20 cellular contexts compared by ENCODE assay signal in genomic region chr6:166697113-166697512, GRCh38.
A peak's percentile ranks its signal among the peaks of the same experiment; 100 is the strongest.
DNase-seq lines count a peak whose midpoint lies in the region; ATAC-seq and TF ChIP-seq lines count a peak whose summit lies in the region.
"Had no signal": no experiment of that assay in that cellular context is flagged by ENCODE, and none has a peak within 500 bp of the region (broad histone marks: within the 10 kb centered on the region; RNA-seq: fewer than 3 reads in every experiment).

No MANE protein-coding gene starts in this region.

- no peaks in the 10 kb centered on the region for H3K27me3 Mint-ChIP-seq in memory B cell
- H3K27me3 Mint-ChIP-seq: CD4-positive, CD25-positive, alpha-beta regulatory T cell had no signal

- ATAC-seq in GM18861 (IDR thresholded peaks at IDR 0.05; ENCODE audit: unreplicated experiment) (peak; percentile 43), HG02588 (IDR thresholded peaks at IDR 0.05; ENCODE audit: unreplicated experiment) (peak; percentile 45), HG03520 (IDR thresholded peaks at IDR 0.05; ENCODE audit: unreplicated experiment) (peak; percentile 53), memory B cell (ENCODE audit: low read depth) (peak; percentile 65), mucosa of descending colon (no peak)

- intact Hi-C loops in mucosa of descending colon (cut with DNase I, micrococcal nuclease) = no loop called here

- no peaks in the 10 kb centered on the region for H3K4me1 ChIP-seq in mucosa of descending colon (ENCODE audit: low read depth)

- in situ Hi-C loops in GM13977 (cut with MboI; ENCODE audit: low pct_unique_long_range_greater_than_20kb, low sequenced_read_pairs, unreplicated experiment) = no loop called here

- no peak overlapping the region for H3K27ac Mint-ChIP-seq in memory B cell
- H3K27ac Mint-ChIP-seq: activated CD4-positive, alpha-beta memory T cell treated with anti-CD3 and anti-CD28 coated beads, Interleukin-2, amount 10 ng/mL, durations not matched to agents 7 days and 5 days; CD4-positive, CD25-positive, alpha-beta regulatory T cell had no signal

- no peak overlapping the region for H3K4me3 ChIP-seq in mucosa of descending colon
- H3K4me3 ChIP-seq: coronary artery, esophagus muscularis mucosa, thoracic aorta had no signal

- H3K9me3 ChIP-seq in mucosa of descending colon = no peaks in the 10 kb centered on the region
- H3K9me3 ChIP-seq: esophagus muscularis mucosa, thoracic aorta had no signal

- DNase-seq in memory B cell (ENCODE audit: low spot score in 2 of 2) (no peak), GM13977 (ENCODE audit: low spot score) (no peak), activated gamma-delta T cell treated with Interleukin-2 at 50 U/mL for 16 hours (no peak), mucosa of descending colon (no peak)
- no peak for DNase-seq in activated CD4-positive, alpha-beta T cell treated with anti-CD3 and anti-CD28 coated beads for 48 hours
- DNase-seq: activated CD4-positive, alpha-beta memory T cell treated with anti-CD3 and anti-CD28 coated beads, Interleukin-2, amount 10 ng/mL, durations not matched to agents 7 days and 5 days; amniotic stem cell; CD4-positive, CD25-positive, alpha-beta regulatory T cell; NCI-H1105 treated with DMSO at 0.1 percent for 48 hours; NCI-H2081 treated with DMSO at 0.1 percent for 48 hours; NCI-H446 treated with DMSO at 0.1 percent for 48 hours; nucleus accumbens; small intestine; stimulated activated naive CD4-positive, alpha-beta T cell treated with Interleukin-2 at 50 U/mL for 16 hours had no signal

- peaks cover 4% of the 10 kb centered on the region for H3K36me3 Mint-ChIP-seq in memory B cell
- H3K36me3 Mint-ChIP-seq: CD4-positive, CD25-positive, alpha-beta regulatory T cell had no signal

- no peaks in the 10 kb centered on the region for H3K4me1 Mint-ChIP-seq in memory B cell
- H3K4me1 Mint-ChIP-seq: activated CD4-positive, alpha-beta memory T cell treated with anti-CD3 and anti-CD28 coated beads, Interleukin-2, amount 10 ng/mL, durations not matched to agents 7 days and 5 days; CD4-positive, CD25-positive, alpha-beta regulatory T cell had no signal

- TF ChIP-seq CTCF in GM13977 (IDR thresholded peaks at IDR 0.05; ENCODE audit: extremely low read depth, insufficient read depth, missing control alignments) (no peak), mucosa of descending colon (IDR thresholded peaks at IDR 0.05) (no peak)

- H3K36me3 ChIP-seq in mucosa of descending colon (ENCODE audit: low read depth) = no peaks in the 10 kb centered on the region
- H3K36me3 ChIP-seq: esophagus muscularis mucosa, thoracic aorta had no signal

- no peaks in the 10 kb centered on the region for H3K9me3 Mint-ChIP-seq in memory B cell
- H3K9me3 Mint-ChIP-seq: activated CD4-positive, alpha-beta memory T cell treated with anti-CD3 and anti-CD28 coated beads, Interleukin-2, amount 10 ng/mL, durations not matched to agents 7 days and 5 days had no signal

- H3K4me3 Mint-ChIP-seq in memory B cell = no peak overlapping the region
- H3K4me3 Mint-ChIP-seq: activated CD4-positive, alpha-beta memory T cell treated with anti-CD3 and anti-CD28 coated beads, Interleukin-2, amount 10 ng/mL, durations not matched to agents 7 days and 5 days; CD4-positive, CD25-positive, alpha-beta regulatory T cell had no signal
